ENCODE assay signal across 9 cellular contexts in genomic region chr1:121448851-121449250, GRCh38.
"Had no signal": no experiment of that assay in that cellular context is flagged by ENCODE, and none has a peak within 500 bp of the region (broad histone marks: within the 10 kb centered on the region; RNA-seq: fewer than 3 reads in every experiment).

No MANE protein-coding gene starts in this region.

- H3K4me3 ChIP-seq: GM23248, HAP-1 had no signal

- H3K27ac ChIP-seq: GM23248, HL-60 had no signal

- H3K36me3 Mint-ChIP-seq: IgD-negative memory B cell had no signal

- H3K4me1 ChIP-seq: HAP-1 had no signal

- H3K36me3 ChIP-seq: HAP-1 had no signal

- H3K4me3 Mint-ChIP-seq: HFFc6, IgD-negative memory B cell had no signal

- H3K9me3 Mint-ChIP-seq: HFFc6 had no signal

- H3K27ac Mint-ChIP-seq: HFFc6, IgD-negative memory B cell had no signal

- ATAC-seq: HCT116, HepG2 had no signal

- H3K9me3 ChIP-seq: HAP-1 had no signal

- DNase-seq: GM23248, GOT3, H7, HFFc6 had no signal

- H3K9ac ChIP-seq: GM23248 had no signal

- H2AFZ ChIP-seq: GM23248 had no signal
